In the genomic region with DNA sequence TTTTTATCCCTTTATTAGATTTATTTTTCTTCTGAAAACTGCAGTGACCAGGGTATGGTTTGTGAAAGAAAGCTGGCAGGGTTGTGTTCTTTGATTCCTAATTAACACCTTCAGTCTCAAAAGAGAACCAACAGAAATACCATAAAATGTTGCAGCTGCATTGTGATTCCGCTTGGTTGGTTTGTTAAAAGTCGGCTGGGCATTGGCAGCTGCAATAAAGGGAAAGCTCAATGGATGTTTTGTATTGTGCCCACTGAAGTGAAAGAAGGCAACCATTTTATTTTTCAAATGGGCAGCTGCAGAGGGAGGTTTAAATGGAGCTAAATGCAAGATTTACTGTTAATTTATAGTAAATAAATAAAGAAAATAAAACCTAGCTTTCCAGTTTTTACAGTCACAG, we compare ENCODE assay signal across 20 cellular contexts. TPM values are rescaled to one million over a fixed set of nuclear protein-coding genes. Genes with fewer than 3 reads are reported as not detected.
A peak's percentile ranks its signal among the peaks of the same experiment; 100 is the strongest.
DNase-seq lines count a peak whose midpoint lies in the region; ATAC-seq and TF ChIP-seq lines count a peak whose summit lies in the region.
"Had no signal": no experiment of that assay in that cellular context is flagged by ENCODE, and none has a peak within 500 bp of the region (broad histone marks: within the 10 kb centered on the region; RNA-seq: fewer than 3 reads in every experiment).

No MANE protein-coding gene starts in this region.

- H3K4me1 ChIP-seq in esophagus muscularis mucosa, result no peaks in the 10 kb centered on the region
- H3K4me1 ChIP-seq: Peyer's patch had no signal

- peaks cover 28% of the 10 kb centered on the region for H3K27me3 Mint-ChIP-seq in activated T-helper 17 cell treated with anti-CD3 and anti-CD28 coated beads, Interleukin-2, amount 50 U/mL, for 72 hours

- no peak for TF ChIP-seq CTCF in esophagus muscularis mucosa (IDR thresholded peaks at IDR 0.05)

- H3K4me3 ChIP-seq in esophagus muscularis mucosa, result no peak overlapping the region
- H3K4me3 ChIP-seq: gastrocnemius medialis, GM12878, Peyer's patch had no signal

- H3K27ac Mint-ChIP-seq in activated T-helper 17 cell treated with anti-CD3 and anti-CD28 coated beads, Interleukin-2, amount 50 U/mL, for 72 hours, result no peak overlapping the region
- H3K27ac Mint-ChIP-seq: activated T-cell treated with anti-CD3 and anti-CD28 coated beads, Interleukin-2, amount 50 U/mL, for 72 hours; CD4-positive, alpha-beta memory T cell; stimulated activated memory B cell treated with anti-CD40 and anti-IgM and Interleukin-4, amounts not matched to agents 10 μg/mL and 1 μg/mL and 100 μg/mL, for 72 hours had no signal

- TF ChIP-seq EP300 in esophagus muscularis mucosa (IDR thresholded peaks at IDR 0.05), result no peak

- H3K36me3 ChIP-seq in esophagus muscularis mucosa, result no peaks in the 10 kb centered on the region
- H3K36me3 ChIP-seq: gastrocnemius medialis, Peyer's patch had no signal

- 66% methylated on average over 2 of the region's 2 CpGs for WGBS in esophagus muscularis mucosa

- H3K4me1 Mint-ChIP-seq in activated T-helper 17 cell treated with anti-CD3 and anti-CD28 coated beads, Interleukin-2, amount 50 U/mL, for 72 hours, result no peaks in the 10 kb centered on the region
- H3K4me1 Mint-ChIP-seq: CD4-positive, alpha-beta memory T cell; stimulated activated memory B cell treated with anti-CD40 and anti-IgM and Interleukin-4, amounts not matched to agents 10 μg/mL and 1 μg/mL and 100 μg/mL, for 72 hours had no signal

- ATAC-seq in activated T-helper 17 cell treated with anti-CD3 and anti-CD28 coated beads, Interleukin-2, amount 50 U/mL, for 72 hours (replicated peaks), result no peak
- ATAC-seq: activated T-cell treated with anti-CD3 and anti-CD28 coated beads, Interleukin-2, amount 50 U/mL, for 72 hours; gastrocnemius medialis; GM12878; stimulated activated memory B cell treated with anti-CD40 and anti-IgM and Interleukin-4, amounts not matched to agents 10 μg/mL and 1 μg/mL and 100 μg/mL, for 72 hours had no signal

- intact Hi-C loops in esophagus muscularis mucosa (cut with DNase I), result no loop called here

- H3K27ac ChIP-seq in esophagus muscularis mucosa (replicated peaks in 1 of 4), result no peak overlapping the region
- H3K27ac ChIP-seq: Peyer's patch had no signal

- H3K27me3 ChIP-seq in esophagus muscularis mucosa, result peaks cover 0 to 9% (median 0%) of the 10 kb centered on the region in 4 donors
- H3K27me3 ChIP-seq: gastrocnemius medialis, Peyer's patch had no signal

- H3K9me3 Mint-ChIP-seq in activated T-helper 17 cell treated with anti-CD3 and anti-CD28 coated beads, Interleukin-2, amount 50 U/mL, for 72 hours, result peaks cover 3% of the 10 kb centered on the region
- H3K9me3 Mint-ChIP-seq: activated T-cell treated with anti-CD3 and anti-CD28 coated beads, Interleukin-2, amount 50 U/mL, for 72 hours; stimulated activated memory B cell treated with anti-CD40 and anti-IgM and Interleukin-4, amounts not matched to agents 10 μg/mL and 1 μg/mL and 100 μg/mL, for 72 hours had no signal

- DNase-seq in Ammon's horn (ENCODE audit: low spot score) (peak; percentile 76), NCI-H1417 treated with DMSO at 0.1 percent for 48 hours (lab: John Stamatoyannopoulos, UW) (peak; percentile 94), NCI-H774 (lab: John Stamatoyannopoulos, UW) (peak; percentile 90), inferior parietal cortex (ENCODE audit: extremely low spot score) (peak; percentile 68), NK-92 (lab: John Stamatoyannopoulos, UW; ENCODE audit: unreplicated experiment) (no peak), esophagus muscularis mucosa (ENCODE audit: extremely low spot score) (no peak)
- no peak for DNase-seq in stimulated activated CD4-positive, alpha-beta T cell treated with anti-CD3 and anti-CD28 coated beads, Interleukin-4, amount 100 ng/mL, for 24 hours
- DNase-seq: activated CD4-positive, alpha-beta T cell treated with anti-CD3 and anti-CD28 coated beads, Interleukin-2, amount 50 U/mL, for 48 hours; activated T-cell treated with anti-CD3 and anti-CD28 coated beads, Interleukin-2, amount 50 U/mL, for 72 hours; CD4-positive, alpha-beta memory T cell; cerebellar nuclear complex; gastrocnemius medialis; GOT3; mesenchymal stem cell; NCI-H446 treated with DMSO at 0.1 percent for 48 hours; Peyer's patch had no signal

- no peaks in the 10 kb centered on the region for H3K36me3 Mint-ChIP-seq in activated T-helper 17 cell treated with anti-CD3 and anti-CD28 coated beads, Interleukin-2, amount 50 U/mL, for 72 hours (ENCODE audit: low read depth)
- H3K36me3 Mint-ChIP-seq: CD4-positive, alpha-beta memory T cell; stimulated activated memory B cell treated with anti-CD40 and anti-IgM and Interleukin-4, amounts not matched to agents 10 μg/mL and 1 μg/mL and 100 μg/mL, for 72 hours had no signal

- TF ChIP-seq POLR2A in esophagus muscularis mucosa (IDR thresholded peaks at IDR 0.05; ENCODE audit: low read depth), result no peak

- H3K9me3 ChIP-seq in esophagus muscularis mucosa, result no peaks in the 10 kb centered on the region
- H3K9me3 ChIP-seq: gastrocnemius medialis, Peyer's patch had no signal

- no peak overlapping the region for H3K4me3 Mint-ChIP-seq in activated T-helper 17 cell treated with anti-CD3 and anti-CD28 coated beads, Interleukin-2, amount 50 U/mL, for 72 hours
- H3K4me3 Mint-ChIP-seq: activated T-cell treated with anti-CD3 and anti-CD28 coated beads, Interleukin-2, amount 50 U/mL, for 72 hours; CD4-positive, alpha-beta memory T cell; stimulated activated memory B cell treated with anti-CD40 and anti-IgM and Interleukin-4, amounts not matched to agents 10 μg/mL and 1 μg/mL and 100 μg/mL, for 72 hours had no signal

RNA-seq across cellular contexts. Expression of gene LGR5, which starts 16.7 kb away (rescaled TPM):
- under 1 TPM in 3 of 4 donors, not detected in 1; under 0.01 to 0.39 (median 0.34) TPM for total RNA-seq in esophagus muscularis mucosa
- total RNA-seq in activated T-helper 17 cell treated with anti-CD3 and anti-CD28 coated beads, Interleukin-2, amount 50 U/mL, for 72 hours, result not detected
- total RNA-seq: activated T-cell treated with anti-CD3 and anti-CD28 coated beads, Interleukin-2, amount 50 U/mL, for 72 hours; CD4-positive, alpha-beta memory T cell; endothelial cell of umbilical vein; GM12878 had no signal

Comparison
In these comparisons a context has a peak if more than half of its experiments do, and no peak if none do; other contexts are left out.
1. DNase-seq: peak in Ammon's horn (single experiment), NCI-H1417 treated with DMSO at 0.1 percent for 48 hours (single experiment), NCI-H774 (single experiment) and inferior parietal cortex (single experiment); none in stimulated activated CD4-positive, alpha-beta T cell treated with anti-CD3 and anti-CD28 coated beads, Interleukin-4, amount 100 ng/mL, for 24 hours (single experiment), NK-92 (single experiment) and esophagus muscularis mucosa (single experiment).